In the genomic region with DNA sequence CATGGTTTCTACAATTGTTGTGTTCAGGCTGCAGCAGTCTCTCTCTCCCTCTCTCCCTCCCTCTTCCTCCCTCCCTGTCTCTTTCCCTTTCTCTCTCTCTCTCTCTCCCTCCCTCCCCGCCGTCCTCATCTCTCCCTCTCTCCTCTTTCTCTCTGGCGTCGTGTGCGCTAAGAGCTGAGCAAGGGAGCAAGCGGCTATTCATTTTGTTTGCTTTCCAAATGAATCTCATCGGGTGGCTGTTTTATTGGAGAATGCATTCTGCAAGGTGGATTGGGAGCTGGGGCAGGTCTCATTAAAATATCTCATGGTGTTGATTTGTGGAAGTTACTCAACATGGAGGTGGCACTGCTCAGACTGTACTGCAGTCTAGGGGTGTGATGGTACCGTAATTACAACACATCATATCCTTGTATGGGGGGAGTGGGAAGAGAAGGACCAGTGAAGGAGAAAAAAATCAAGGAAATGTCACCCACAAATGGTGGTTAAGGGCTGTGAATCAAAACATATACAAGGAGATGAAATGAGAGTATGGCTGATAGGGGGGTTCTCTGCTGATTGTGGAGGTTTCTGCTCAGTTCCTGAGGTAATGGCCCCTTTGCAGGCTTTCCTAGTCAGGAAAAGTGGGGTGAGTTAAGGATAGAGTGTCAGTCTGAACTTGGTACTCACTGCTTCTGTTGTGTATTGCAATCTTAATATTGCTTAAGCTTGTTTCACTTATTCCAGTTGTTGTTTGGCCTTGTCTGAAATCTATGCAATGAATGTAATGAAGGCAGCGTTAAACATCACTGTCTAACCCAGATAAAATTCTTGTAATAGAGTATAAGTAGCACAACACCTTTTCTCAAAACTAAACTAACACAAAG, we compare ENCODE assay signal across 8 cellular contexts. TPM values are rescaled to one million over a fixed set of nuclear protein-coding genes. Genes with fewer than 3 reads are reported as not detected.
DNase-seq lines count a peak whose midpoint lies in the region; ATAC-seq and TF ChIP-seq lines count a peak whose summit lies in the region.

No MANE protein-coding gene starts in this region.

- peaks cover 34% of the 10 kb centered on the region for H3K4me1 Mint-ChIP-seq in activated B cell treated with CpG ODN at 0.5 μM for 24 hours

- no peaks in the 10 kb centered on the region for H3K27me3 Mint-ChIP-seq in activated B cell treated with CpG ODN at 0.5 μM for 24 hours

- H3K27ac Mint-ChIP-seq in activated B cell treated with CpG ODN at 0.5 μM for 24 hours = peak overlapping the region; percentile 60

- H3K9me3 Mint-ChIP-seq in activated B cell treated with CpG ODN at 0.5 μM for 24 hours = no peaks in the 10 kb centered on the region

- H3K27ac ChIP-seq in psoas muscle = peak overlapping the region; percentile 98

- peak overlapping the region; percentile 92 for H3K4me3 Mint-ChIP-seq in activated B cell treated with CpG ODN at 0.5 μM for 24 hours

- peaks cover 40% of the 10 kb centered on the region for H3K36me3 Mint-ChIP-seq in activated B cell treated with CpG ODN at 0.5 μM for 24 hours (ENCODE audit: low read depth)

- ATAC-seq in activated B cell treated with CpG ODN at 0.5 μM for 24 hours (ENCODE audit: low read depth) (no peak), Right ventricle myocardium superior (ENCODE audit: poor library complexity) (peak; percentile 9), psoas muscle (no peak), HG02798 (IDR thresholded peaks at IDR 0.05; ENCODE audit: poor library complexity, unreplicated experiment) (no peak)

- H3K36me3 ChIP-seq in psoas muscle (ENCODE audit: insufficient read depth in 1 of 2, low read depth in 1 of 2) = peaks cover 3 to 48% of the 10 kb centered on the region in 2 donors

- intact Hi-C loops in activated B cell treated with CpG ODN at 0.5 μM for 24 hours (cut with micrococcal nuclease) (loop anchor here (5.0 kb wide), 1 partner anchor 457 kb away; the partner anchor contains the start of genes PNMT and TCAP), Right ventricle myocardium superior (cut with DNase I) (no loop called here), psoas muscle (cut with DNase I) (no loop called here)

- H3K4me1 ChIP-seq in psoas muscle = peaks cover 20% of the 10 kb centered on the region

- TF ChIP-seq CTCF in AG04449 (IDR thresholded peaks at IDR 0.05; ENCODE audit: insufficient read depth, low read length, missing control alignments) = no peak
- no peak for TF ChIP-seq CTCF in HFF-Myc (IDR thresholded peaks at IDR 0.05; ENCODE audit: low read depth, low read length, missing control alignments)
- TF ChIP-seq CTCF in activated B cell treated with CpG ODN at 0.5 μM for 24 hours (IDR thresholded peaks at IDR 0.05) = no peak
- no peak for TF ChIP-seq CTCF in psoas muscle (IDR thresholded peaks at IDR 0.05)

- CTCF ChIA-PET in AG04449 (lab: Yijun Ruan, JAX) = interaction anchor here (0.6 to 8.5 kb wide), 12 partner anchors 9 to 1546 kb away, joined by 3 to 126 read pairs (median 4); partner anchors contain the start of genes CASC3 and CSF3
- CTCF ChIA-PET in activated B cell treated with CpG ODN at 0.5 μM for 24 hours (lab: Charles Lee) = interaction anchor here (1.0 to 3.5 kb wide), 5 partner anchors 8 to 49 kb away, joined by 3 to 48 read pairs (median 6); no protein-coding TSS in a partner anchor

- H3K27me3 ChIP-seq in psoas muscle (ENCODE audit: insufficient read depth in 3 of 3, low read length in 2 of 3) = no peaks in the 10 kb centered on the region

- WGBS in psoas muscle, 3 donors = 5 to 7% (median 5%) methylated on average over 9 of the region's 9 CpGs

- H3K9me3 ChIP-seq in psoas muscle = no peaks in the 10 kb centered on the region

- POLR2A ChIA-PET in AG04449 (lab: Yijun Ruan, JAX) = interaction anchor here (1.2 to 5.1 kb wide), 5 partner anchors 12 to 28 kb away, joined by 3 to 74 read pairs (median 12); partner anchors contain the start of genes CASC3 and NR1D1
- POLR2A ChIA-PET in activated B cell treated with CpG ODN at 0.5 μM for 24 hours (lab: Charles Lee) = interaction anchor here (0.7 to 5.6 kb wide), 11 partner anchors 10 to 159 kb away, joined by 3 to 87 read pairs (median 7); partner anchors contain the start of genes CASC3, PSMD3 and THRA

- H3K4me3 ChIP-seq in AG04449 (ENCODE audit: low read depth, low read length) = peak overlapping the region; percentile 92
- H3K4me3 ChIP-seq in HFF-Myc (replicated peaks; ENCODE audit: low read depth, low read length) = peak overlapping the region; percentile 91
- H3K4me3 ChIP-seq in psoas muscle = peak overlapping the region; percentile 100

- DNase-seq in AG04449 (ENCODE audit: low read depth, low spot score) (no peak), HFF-Myc (ENCODE audit: extremely low read depth, low read depth) (no peak), activated B cell treated with CpG ODN at 0.5 μM for 24 hours (no peak), Right ventricle myocardium superior (no peak), psoas muscle (no peak), glomerular visceral epithelial cell (ENCODE audit: extremely low spot score) (no peak), HT-29 (ENCODE audit: low spot score) (no peak)

RNA-seq across cellular contexts. Expression of gene MSL1, which starts 2.7 kb away (rescaled TPM):
- total RNA-seq in activated B cell treated with CpG ODN at 0.5 μM for 24 hours (84.5 and 101 TPM in 2 replicates), Right ventricle myocardium superior (46.8 TPM), psoas muscle (10 to 100 TPM; 63.3 to 75.6 (median 69.0) TPM)
- 10 to 100 TPM; 48.6 to 84.7 (median 56.4) TPM for polyA plus RNA-seq in psoas muscle
- 44.1 and 47.1 TPM in 2 replicates for total RNA-seq in HT-29 (2014; rRNA removed; shearing (Covaris generic))

RNA-seq across cellular contexts. Expression of gene CASC3, which starts 15.8 kb away (rescaled TPM):
- total RNA-seq in activated B cell treated with CpG ODN at 0.5 μM for 24 hours = 110 and 119 TPM in 2 replicates
- 45.9 TPM for total RNA-seq in Right ventricle myocardium superior
- total RNA-seq in psoas muscle = 10 to 100 TPM; 43.9 to 76.7 (median 57.1) TPM
- 10 to 100 TPM; 34.5 to 53.6 (median 38.6) TPM for polyA plus RNA-seq in psoas muscle
- total RNA-seq in HT-29 (2014; rRNA removed; shearing (Covaris generic)) = 22.9 and 33.3 TPM in 2 replicates

RNA-seq across cellular contexts. Expression of gene NR1D1, which starts 24.1 kb away (rescaled TPM):
- total RNA-seq in activated B cell treated with CpG ODN at 0.5 μM for 24 hours (5.5 and 6.1 TPM in 2 replicates), Right ventricle myocardium superior (21.1 TPM), psoas muscle (10 to 100 TPM; 29.4 to 88.7 (median 51.0) TPM)
- polyA plus RNA-seq in psoas muscle = 10 to 100 TPM; 21.4 to 41.6 (median 24.4) TPM
- total RNA-seq in HT-29 (2014; rRNA removed; shearing (Covaris generic)) = 22.6 and 25.7 TPM in 2 replicates

RNA-seq across cellular contexts. Expression of gene RAPGEFL1, which starts 52.8 kb away (rescaled TPM):
- total RNA-seq in activated B cell treated with CpG ODN at 0.5 μM for 24 hours (4.9 and 7.0 TPM in 2 replicates), Right ventricle myocardium superior (2.7 TPM), psoas muscle (1 to 10 TPM; 2.8 to 5.7 (median 3.9) TPM)
- polyA plus RNA-seq in psoas muscle = 1 to 10 TPM; 1.7 to 4.2 (median 3.5) TPM
- 14.3 and 15.2 TPM in 2 replicates for total RNA-seq in HT-29 (2014; rRNA removed; shearing (Covaris generic))
